In genomic region chr2:174486614-174487535, GRCh38 we compare ENCODE assay signal across 8 cellular contexts. TPM values are rescaled to one million over a fixed set of nuclear protein-coding genes. Genes with fewer than 3 reads are reported as not detected.
DNase-seq lines count a peak whose midpoint lies in the region; ATAC-seq and TF ChIP-seq lines count a peak whose summit lies in the region.

Gene GPR155, minus strand, starts transcription at chr2:174487029. Its CDS starts 5,073 bp downstream, at chr2:174481956.

- no peak for TF ChIP-seq EP300 in Ishikawa (IDR thresholded peaks at IDR 0.05; ENCODE audit: borderline replicate concordance)

- TF ChIP-seq RAD21 in Ishikawa (IDR thresholded peaks at IDR 0.05; ENCODE audit: low read depth) = no peak

- 0 to 1% methylated on average over 49 to 72 of the region's 72 CpGs for WGBS in esophagus, 2 donors

- no peaks in the 10 kb centered on the region for H3K79me2 ChIP-seq in PC-3 (ENCODE audit: low read length)

- H3K9ac ChIP-seq in PC-3 (ENCODE audit: low read length) (peak within 1 kb of the TSS; percentile 80), mucosa of stomach (ENCODE audit: low read length) (peak within 1 kb of the TSS; percentile 60)

- H3K27me3 ChIP-seq in PC-3 (ENCODE audit: low read length) (no peaks in the 10 kb centered on the region), esophagus (ENCODE audit: control insufficient read depth in 1 of 2, insufficient read depth in 2 of 2, low read length in 2 of 2) (no peaks in the 10 kb centered on the region), mucosa of stomach (ENCODE audit: control insufficient read depth, insufficient read depth, low read length) (no peaks in the 10 kb centered on the region)

- H3K9me3 ChIP-seq in PC-3 (ENCODE audit: low read length) = no peaks in the 10 kb centered on the region
- H3K9me3 ChIP-seq in esophagus (ENCODE audit: control insufficient read depth in 2 of 2, insufficient read depth in 1 of 2, low read depth in 1 of 2, low read length in 1 of 2) = no peaks in the 10 kb centered on the region
- H3K9me3 ChIP-seq in mucosa of stomach (ENCODE audit: control insufficient read depth, low read length) = no peaks in the 10 kb centered on the region

- H3F3A ChIP-seq in PC-3 (ENCODE audit: low read length, unreplicated experiment) = no peaks in the 10 kb centered on the region

- ATAC-seq in GM21576 (IDR thresholded peaks at IDR 0.05; ENCODE audit: unreplicated experiment) (peak; percentile 79), PC-3 (peak; percentile 87)

- no peaks in the 10 kb centered on the region for H3K4me1 ChIP-seq in PC-3 (ENCODE audit: insufficient read depth, low read length)
- peaks cover 0 to 2% of the 10 kb centered on the region in 2 donors for H3K4me1 ChIP-seq in esophagus (ENCODE audit: control insufficient read depth in 2 of 2, insufficient read depth in 2 of 2, low read length in 1 of 2)
- no peaks in the 10 kb centered on the region for H3K4me1 ChIP-seq in mucosa of stomach (ENCODE audit: control insufficient read depth, insufficient read depth, low read length)

- intact Hi-C loops in PC-3 (cut with micrococcal nuclease) = loop anchor here (5.0 kb wide), 1 partner anchor 125 kb away; no protein-coding TSS in a partner anchor

- CTCF ChIA-PET in PC-3 (lab: Charles Lee) = interaction anchor here (0.6 to 0.8 kb wide), 3 partner anchors 55 to 267 kb away, joined by 3 read pairs; no protein-coding TSS in a partner anchor

- no peaks in the 10 kb centered on the region for H4K20me1 ChIP-seq in PC-3 (ENCODE audit: low read length)

- H3K4me3 ChIP-seq in PC-3 (ENCODE audit: low read length) (peak within 1 kb of the TSS; percentile 92), esophagus (ENCODE audit: low read depth in 1 of 2, low read length in 2 of 2) (peak within 1 kb of the TSS; percentile 64 to 72), mucosa of stomach (ENCODE audit: low read length) (peak within 1 kb of the TSS; percentile 80)

- TF ChIP-seq CTCF in PC-3 (conservative IDR thresholded peaks at IDR 0.05; ENCODE audit: low read depth, low read length) = no peak

- BruUV-seq in PC-3 (replicated peaks; lab: Mats Ljungman, UMichigan) = no TSS peak

- peak within 1 kb of the TSS; percentile 99 for H3K4me2 ChIP-seq in PC-3 (ENCODE audit: low read length)

- H3K36me3 ChIP-seq in PC-3 (ENCODE audit: low read depth, low read length) (no peaks in the 10 kb centered on the region), esophagus (ENCODE audit: control insufficient read depth in 2 of 2, insufficient read depth in 2 of 2, low read length in 1 of 2) (no peaks in the 10 kb centered on the region), mucosa of stomach (ENCODE audit: control insufficient read depth, insufficient read depth, low read length) (no peaks in the 10 kb centered on the region)

- POLR2A ChIA-PET in PC-3 (lab: Charles Lee; ENCODE audit: unreplicated experiment) = no interaction called here

- H3K9me2 ChIP-seq in PC-3 (replicated peaks; ENCODE audit: low read length) = no peaks in the 10 kb centered on the region

- H3K27ac ChIP-seq in PC-3 (ENCODE audit: low read length) (peak within 1 kb of the TSS; percentile 63), esophagus (ENCODE audit: low read depth in 2 of 2, low read length in 1 of 2) (peak within 1 kb of the TSS; percentile 65 to 90)

- peak within 1 kb of the TSS; percentile 100 for H2AFZ ChIP-seq in PC-3 (ENCODE audit: low read length)

- DNase-seq in DMS153 treated with DMSO at 0.1 percent for 48 hours (lab: John Stamatoyannopoulos, UW; ENCODE audit: unreplicated experiment) (peak; percentile 82), PC-3 (peak; percentile 97)
- peak; percentile 93 for DNase-seq in activated T-cell treated with anti-CD3 and anti-CD28 coated beads, Interleukin-2, amount 50 U/mL, for 1 hour
- DNase-seq in stimulated activated CD8-positive, alpha-beta memory T cell treated with anti-CD3 and anti-CD28 coated beads, Interleukin-4, amount 100 ng/mL, for 48 hours = peak; percentile 99

TF ChIP-seq in Ishikawa, 13 proteins besides CTCF, POLR2A, EP300 and RAD21:
- no peak; the same call in 1 of the 2 replicates for TF ChIP-seq TCF12 (IDR thresholded peaks at IDR 0.05; ENCODE audit: low read depth)
- 0 out of 2 replicates have a peak, but pooled peaks have one; percentile 35 for TF ChIP-seq ZBTB7A (IDR thresholded peaks at IDR 0.05; ENCODE audit: low read depth)
- peak; percentile 73 for TF ChIP-seq TAF1 (IDR thresholded peaks at IDR 0.05; ENCODE audit: low read depth)
- no peak for TF ChIP-seq FOXM1 (IDR thresholded peaks at IDR 0.05; ENCODE audit: borderline replicate concordance, low read depth)
- TF ChIP-seq YY1 (IDR thresholded peaks at IDR 0.05; ENCODE audit: low read depth) = peak; percentile 89
TF ChIP-seq in Ishikawa: peak in this region for 3.

RNA-seq across cellular contexts. Expression of gene GPR155, which starts in this region (rescaled TPM):
- 0.69 and 1.3 TPM in 2 replicates for total RNA-seq in PC-3 (2014; rRNA removed)
- 1 to 10 TPM; 1.0 to 1.1 TPM for polyA plus RNA-seq in esophagus

Comparison
In these comparisons a context has a peak if more than half of its experiments do, and no peak if none do; other contexts are left out.
1. Peak in every context shown above with its lines: DNase-seq, ATAC-seq, H3K4me3 ChIP-seq and H3K27ac ChIP-seq.